ENCODE assay signal across 18 cellular contexts in genomic region chr10:90959826-90960225, GRCh38. TPM values are rescaled to one million over a fixed set of nuclear protein-coding genes. Genes with fewer than 3 reads are reported as not detected.
DNase-seq lines count a peak whose midpoint lies in the region; ATAC-seq, FAIRE-seq and TF ChIP-seq lines count a peak whose summit lies in the region.
"Had no signal": no experiment of that assay in that cellular context is flagged by ENCODE, and none has a peak within 500 bp of the region (broad histone marks: within the 10 kb centered on the region; RNA-seq: fewer than 3 reads in every experiment).

No MANE protein-coding gene starts in this region.

- DNase-seq in astrocyte (ENCODE audit: low read depth) (no peak), trophoblast cell (peak; percentile 66 to 85), NCI-H128 (lab: John Stamatoyannopoulos, UW; ENCODE audit: unreplicated experiment) (no peak), GM10266 (ENCODE audit: extremely low spot score) (no peak), middle frontal gyrus (ENCODE audit: extremely low spot score, low spot score) (no peak)
- DNase-seq: activated CD4-positive, alpha-beta T cell treated with anti-CD3 and anti-CD28 coated beads, Interleukin-2, amount 10 ng/mL, durations not matched to agents 7 days and 5 days; activated T-cell treated with anti-CD3 and anti-CD28 coated beads, Interleukin-2, amount 50 U/mL, for 4 hours; naive B cell; NCI-H2081 treated with DMSO at 0.1 percent for 48 hours; SHP77; thyroid gland had no signal

- H3K27me3 Mint-ChIP-seq in astrocyte (ENCODE audit: low read depth, unreplicated experiment), result peaks cover 3% of the 10 kb centered on the region
- H3K27me3 Mint-ChIP-seq: activated CD4-positive, alpha-beta T cell treated with anti-CD3 and anti-CD28 coated beads, Interleukin-2, amount 10 ng/mL, durations not matched to agents 7 days and 5 days; naive B cell; progenitor cell of endocrine pancreas had no signal

- H2AFZ ChIP-seq in astrocyte (ENCODE audit: low read depth, low read length), result no peak overlapping the region
- H2AFZ ChIP-seq in trophoblast cell (ENCODE audit: insufficient read depth, low read length, poor library complexity), result no peak overlapping the region
- H2AFZ ChIP-seq: GM23248 had no signal

- no peak overlapping the region for H3K27ac ChIP-seq in astrocyte (ENCODE audit: low read depth, low read length)
- peak overlapping the region; percentile 49 for H3K27ac ChIP-seq in trophoblast cell (ENCODE audit: low read depth, low read length)
- H3K27ac ChIP-seq: thyroid gland had no signal

- peak; percentile 18 for ATAC-seq in GM19397 (IDR thresholded peaks at IDR 0.05; ENCODE audit: unreplicated experiment)
- ATAC-seq in HG03066 (IDR thresholded peaks at IDR 0.05; ENCODE audit: low read depth, unreplicated experiment), result peak; percentile 17
- ATAC-seq in HG03521 (IDR thresholded peaks at IDR 0.05; ENCODE audit: unreplicated experiment), result no peak

- no peak overlapping the region for H3K18ac ChIP-seq in trophoblast cell (ENCODE audit: low read length)

- no peak overlapping the region for H3K4me3 ChIP-seq in astrocyte (ENCODE audit: insufficient read depth, low read depth, low read length)
- no peak overlapping the region for H3K4me3 ChIP-seq in trophoblast cell (ENCODE audit: low read depth, low read length)
- H3K4me3 ChIP-seq: GM23248, MG63, thyroid gland had no signal

- H3K4me1 ChIP-seq in astrocyte (ENCODE audit: insufficient read depth, low read length), result peaks cover 14% of the 10 kb centered on the region
- peaks cover 5 to 9% of the 10 kb centered on the region in 2 experiments for H3K4me1 ChIP-seq in trophoblast cell (ENCODE audit: control insufficient read depth in 1 of 2, insufficient read depth in 2 of 2, low read length in 2 of 2)
- H3K4me1 ChIP-seq: thyroid gland had no signal

- no peak overlapping the region for H3K4me3 Mint-ChIP-seq in astrocyte (ENCODE audit: unreplicated experiment)
- H3K4me3 Mint-ChIP-seq: activated CD4-positive, alpha-beta T cell treated with anti-CD3 and anti-CD28 coated beads, Interleukin-2, amount 10 ng/mL, durations not matched to agents 7 days and 5 days; activated T-cell treated with anti-CD3 and anti-CD28 coated beads, Interleukin-2, amount 50 U/mL, for 4 hours; naive B cell had no signal

- H3K4me1 Mint-ChIP-seq in astrocyte (ENCODE audit: low read depth, unreplicated experiment), result peaks cover 22% of the 10 kb centered on the region
- H3K4me1 Mint-ChIP-seq: activated CD4-positive, alpha-beta T cell treated with anti-CD3 and anti-CD28 coated beads, Interleukin-2, amount 10 ng/mL, durations not matched to agents 7 days and 5 days; naive B cell had no signal

- H3K14ac ChIP-seq in trophoblast cell (ENCODE audit: low read length), result no peak overlapping the region

- peaks cover 4% of the 10 kb centered on the region for H3K79me1 ChIP-seq in trophoblast cell (ENCODE audit: low read length)

- H3K4ac ChIP-seq in trophoblast cell (ENCODE audit: low read depth, low read length), result no peak overlapping the region

- H3K36me3 ChIP-seq in astrocyte (ENCODE audit: insufficient read depth, low read length) (no peaks in the 10 kb centered on the region), trophoblast cell (ENCODE audit: control insufficient read depth in 1 of 2, insufficient read depth in 2 of 2, low read length in 2 of 2) (no peaks in the 10 kb centered on the region)
- H3K36me3 ChIP-seq: BE2C, MG63, thyroid gland had no signal

- H2AK5ac ChIP-seq in trophoblast cell (ENCODE audit: low read length), result no peak overlapping the region

- H3K27me3 ChIP-seq in astrocyte (ENCODE audit: insufficient read depth, low read length) (no peaks in the 10 kb centered on the region), trophoblast cell (ENCODE audit: insufficient read depth, low read length) (no peaks in the 10 kb centered on the region)
- H3K27me3 ChIP-seq: BE2C, MG63, thyroid gland had no signal

- WGBS in trophoblast cell (ENCODE audit: extremely low coverage, insufficient coverage, insufficient read length), result no CpG with 5 or more reads among the region's 1 CpG

- H3K9ac ChIP-seq in astrocyte (ENCODE audit: low read length) (no peak overlapping the region), trophoblast cell (ENCODE audit: low read length) (no peak overlapping the region)
- H3K9ac ChIP-seq: GM23248 had no signal

- H2BK12ac ChIP-seq in trophoblast cell (ENCODE audit: low read length), result no peak overlapping the region

- H3K23ac ChIP-seq in trophoblast cell (ENCODE audit: low read length), result no peak overlapping the region

- no peaks in the 10 kb centered on the region for H3K9me3 Mint-ChIP-seq in astrocyte (ENCODE audit: unreplicated experiment)
- H3K9me3 Mint-ChIP-seq: activated CD4-positive, alpha-beta T cell treated with anti-CD3 and anti-CD28 coated beads, Interleukin-2, amount 10 ng/mL, durations not matched to agents 7 days and 5 days; activated T-cell treated with anti-CD3 and anti-CD28 coated beads, Interleukin-2, amount 50 U/mL, for 4 hours; naive B cell had no signal

- H3K4me2 ChIP-seq in astrocyte (ENCODE audit: low read length), result no peak overlapping the region
- H3K4me2 ChIP-seq in trophoblast cell (ENCODE audit: low read length), result peak overlapping the region; percentile 15

- no peaks in the 10 kb centered on the region for H4K20me1 ChIP-seq in astrocyte (ENCODE audit: insufficient read depth, low read length)

- no peak overlapping the region for H2BK120ac ChIP-seq in trophoblast cell (ENCODE audit: insufficient read depth, low read length, poor library complexity)

- no peak overlapping the region for H4K91ac ChIP-seq in trophoblast cell (ENCODE audit: low read depth, low read length)

- no peaks in the 10 kb centered on the region for H3K36me3 Mint-ChIP-seq in astrocyte (ENCODE audit: low read depth, unreplicated experiment)
- H3K36me3 Mint-ChIP-seq: naive B cell had no signal

- H2BK5ac ChIP-seq in trophoblast cell (ENCODE audit: low read depth, low read length, poor library complexity), result no peak overlapping the region

- no peak overlapping the region for H4K8ac ChIP-seq in trophoblast cell (ENCODE audit: low read depth, low read length)

- H3K79me2 ChIP-seq in astrocyte (ENCODE audit: insufficient read depth, low read length), result no peaks in the 10 kb centered on the region
- H3K79me2 ChIP-seq in trophoblast cell (ENCODE audit: control insufficient read depth, insufficient read depth, low read length, poor library complexity), result no peaks in the 10 kb centered on the region

- H3K9me3 ChIP-seq in astrocyte (ENCODE audit: insufficient read depth, low read depth, low read length) (no peaks in the 10 kb centered on the region), trophoblast cell (ENCODE audit: insufficient read depth, low read depth, low read length) (peaks cover 3% of the 10 kb centered on the region)
- H3K9me3 ChIP-seq: BE2C, MG63, thyroid gland had no signal

- no peak overlapping the region for H4K12ac ChIP-seq in trophoblast cell (ENCODE audit: low read depth, low read length)

- H3K27ac Mint-ChIP-seq in astrocyte (ENCODE audit: unreplicated experiment), result peak overlapping the region; percentile 67
- H3K27ac Mint-ChIP-seq: activated CD4-positive, alpha-beta T cell treated with anti-CD3 and anti-CD28 coated beads, Interleukin-2, amount 10 ng/mL, durations not matched to agents 7 days and 5 days; naive B cell; progenitor cell of endocrine pancreas had no signal

- no peak for FAIRE-seq in astrocyte (lab: Jason Lieb, UNC)

- TF ChIP-seq CTCF in astrocyte (IDR thresholded peaks at IDR 0.05; ENCODE audit: insufficient read depth, low read depth, low read length) (no peak), GM10266 (IDR thresholded peaks at IDR 0.05; ENCODE audit: control insufficient read depth, insufficient read depth, low read depth, missing control alignments) (no peak)

RNA-seq across cellular contexts. Expression of gene ANKRD1, which starts 38.9 kb away (rescaled TPM):
- 841 and 913 TPM in 2 replicates for total RNA-seq in astrocyte
- polyA plus RNA-seq in trophoblast cell (2013), result 319 and 331 TPM in 2 replicates
- total RNA-seq: activated CD4-positive, alpha-beta T cell treated with anti-CD3 and anti-CD28 coated beads, Interleukin-2, amount 10 ng/mL, durations not matched to agents 7 days and 5 days; activated T-cell treated with anti-CD3 and anti-CD28 coated beads, Interleukin-2, amount 50 U/mL, for 4 hours had no signal

Comparison
In these comparisons a context has a peak if more than half of its experiments do, and no peak if none do; other contexts are left out.
1. DNase-seq: peak in trophoblast cell (2 of 2); none in astrocyte (single experiment), NCI-H128 (single experiment), GM10266 (single experiment) and middle frontal gyrus (single experiment).